1 cellular context compared by ENCODE assay signal in the genomic region with DNA sequence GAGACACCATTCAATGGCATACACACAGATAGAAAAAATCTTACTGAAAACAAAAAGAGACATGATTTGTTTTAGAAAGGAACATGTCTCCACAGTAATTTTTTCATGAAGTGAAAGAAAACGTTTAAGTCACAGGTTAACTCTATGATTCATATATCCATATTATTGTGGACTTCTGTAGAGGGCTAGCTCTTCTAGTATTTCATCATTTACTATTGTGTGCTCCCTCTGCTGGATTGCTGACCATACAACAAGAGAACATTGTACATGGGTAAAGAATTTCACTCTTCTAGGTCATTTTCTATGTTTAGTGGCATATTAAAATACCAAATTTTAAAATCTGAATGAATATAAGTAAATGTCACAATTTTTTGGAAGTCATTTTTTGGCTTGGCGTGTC.
TF ChIP-seq lines count a peak whose summit lies in the region.

No MANE protein-coding gene starts in this region.

TF ChIP-seq in HepG2, 621 proteins besides CTCF, POLR2A, EP300 and RAD21 (continued from another document):
- TF ChIP-seq, protein P1, sequence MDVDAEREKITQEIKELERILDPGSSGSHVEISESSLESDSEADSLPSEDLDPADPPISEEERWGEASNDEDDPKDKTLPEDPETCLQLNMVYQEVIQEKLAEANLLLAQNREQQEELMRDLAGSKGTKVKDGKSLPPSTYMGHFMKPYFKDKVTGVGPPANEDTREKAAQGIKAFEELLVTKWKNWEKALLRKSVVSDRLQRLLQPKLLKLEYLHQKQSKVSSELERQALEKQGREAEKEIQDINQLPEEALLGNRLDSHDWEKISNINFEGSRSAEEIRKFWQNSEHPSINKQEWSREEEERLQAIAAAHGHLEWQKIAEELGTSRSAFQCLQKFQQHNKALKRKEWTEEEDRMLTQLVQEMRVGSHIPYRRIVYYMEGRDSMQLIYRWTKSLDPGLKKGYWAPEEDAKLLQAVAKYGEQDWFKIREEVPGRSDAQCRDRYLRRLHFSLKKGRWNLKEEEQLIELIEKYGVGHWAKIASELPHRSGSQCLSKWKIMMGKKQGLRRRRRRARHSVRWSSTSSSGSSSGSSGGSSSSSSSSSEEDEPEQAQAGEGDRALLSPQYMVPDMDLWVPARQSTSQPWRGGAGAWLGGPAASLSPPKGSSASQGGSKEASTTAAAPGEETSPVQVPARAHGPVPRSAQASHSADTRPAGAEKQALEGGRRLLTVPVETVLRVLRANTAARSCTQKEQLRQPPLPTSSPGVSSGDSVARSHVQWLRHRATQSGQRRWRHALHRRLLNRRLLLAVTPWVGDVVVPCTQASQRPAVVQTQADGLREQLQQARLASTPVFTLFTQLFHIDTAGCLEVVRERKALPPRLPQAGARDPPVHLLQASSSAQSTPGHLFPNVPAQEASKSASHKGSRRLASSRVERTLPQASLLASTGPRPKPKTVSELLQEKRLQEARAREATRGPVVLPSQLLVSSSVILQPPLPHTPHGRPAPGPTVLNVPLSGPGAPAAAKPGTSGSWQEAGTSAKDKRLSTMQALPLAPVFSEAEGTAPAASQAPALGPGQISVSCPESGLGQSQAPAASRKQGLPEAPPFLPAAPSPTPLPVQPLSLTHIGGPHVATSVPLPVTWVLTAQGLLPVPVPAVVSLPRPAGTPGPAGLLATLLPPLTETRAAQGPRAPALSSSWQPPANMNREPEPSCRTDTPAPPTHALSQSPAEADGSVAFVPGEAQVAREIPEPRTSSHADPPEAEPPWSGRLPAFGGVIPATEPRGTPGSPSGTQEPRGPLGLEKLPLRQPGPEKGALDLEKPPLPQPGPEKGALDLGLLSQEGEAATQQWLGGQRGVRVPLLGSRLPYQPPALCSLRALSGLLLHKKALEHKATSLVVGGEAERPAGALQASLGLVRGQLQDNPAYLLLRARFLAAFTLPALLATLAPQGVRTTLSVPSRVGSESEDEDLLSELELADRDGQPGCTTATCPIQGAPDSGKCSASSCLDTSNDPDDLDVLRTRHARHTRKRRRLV (CRISPR knock-in tag; IDR thresholded peaks at IDR 0.05): no peak
- no peak for TF ChIP-seq POLR2AphosphoS2 (IDR thresholded peaks at IDR 0.05; ENCODE audit: low read depth, low read length)
TF ChIP-seq in HepG2: peak in this region for 0.
